18 cellular contexts compared by ENCODE assay signal in genomic region chr3:14514323-14514720, GRCh38. TPM values are rescaled to one million over a fixed set of nuclear protein-coding genes. Genes with fewer than 3 reads are reported as not detected.
DNase-seq lines count a peak whose midpoint lies in the region; ATAC-seq and TF ChIP-seq lines count a peak whose summit lies in the region.
"Had no signal": no experiment of that assay in that cellular context is flagged by ENCODE, and none has a peak within 500 bp of the region (broad histone marks: within the 10 kb centered on the region; RNA-seq: fewer than 3 reads in every experiment).

No MANE protein-coding gene starts in this region.

- TF ChIP-seq EP300 in sigmoid colon (IDR thresholded peaks at IDR 0.05) = no peak

- H3K27ac Mint-ChIP-seq in activated naive CD8-positive, alpha-beta T cell treated with anti-CD3 and anti-CD28 coated beads, Interleukin-2, amount 10 ng/mL, durations not matched to agents 7 days and 5 days = no peak overlapping the region
- H3K27ac Mint-ChIP-seq in activated naive CD8-positive, alpha-beta T cell treated with anti-CD3 and anti-CD28 coated beads for 36 hours = no peak overlapping the region
- H3K27ac Mint-ChIP-seq: CD14-positive monocyte had no signal

- WGBS in sigmoid colon, 2 donors = 81 to 90% methylated on average over 17 of the region's 17 CpGs

- ATAC-seq in activated naive CD8-positive, alpha-beta T cell treated with anti-CD3 and anti-CD28 coated beads, Interleukin-2, amount 10 ng/mL, durations not matched to agents 7 days and 5 days (ENCODE audit: low read depth) = no peak
- ATAC-seq in HG02981 (IDR thresholded peaks at IDR 0.05; ENCODE audit: unreplicated experiment) = no peak
- ATAC-seq: A549 had no signal

- no peak overlapping the region for H3K4me3 ChIP-seq in sigmoid colon
- H3K4me3 ChIP-seq: A549 had no signal

- no peak for TF ChIP-seq CTCF in sigmoid colon (IDR thresholded peaks at IDR 0.05)

- intact Hi-C loops in sigmoid colon (cut with DNase I) = no loop called here

- no peaks in the 10 kb centered on the region for H3K36me3 ChIP-seq in sigmoid colon

- POLR2A ChIA-PET in activated naive CD8-positive, alpha-beta T cell treated with anti-CD3 and anti-CD28 coated beads, Interleukin-2, amount 10 ng/mL, durations not matched to agents 7 days and 5 days (lab: Charles Lee) = no interaction called here

- no peaks in the 10 kb centered on the region for H3K9me3 Mint-ChIP-seq in activated naive CD8-positive, alpha-beta T cell treated with anti-CD3 and anti-CD28 coated beads, Interleukin-2, amount 10 ng/mL, durations not matched to agents 7 days and 5 days
- no peaks in the 10 kb centered on the region for H3K9me3 Mint-ChIP-seq in activated naive CD8-positive, alpha-beta T cell treated with anti-CD3 and anti-CD28 coated beads for 36 hours

- H3K4me3 Mint-ChIP-seq in activated naive CD8-positive, alpha-beta T cell treated with anti-CD3 and anti-CD28 coated beads, Interleukin-2, amount 10 ng/mL, durations not matched to agents 7 days and 5 days = no peak overlapping the region
- no peak overlapping the region for H3K4me3 Mint-ChIP-seq in activated naive CD8-positive, alpha-beta T cell treated with anti-CD3 and anti-CD28 coated beads for 36 hours
- H3K4me3 Mint-ChIP-seq: CD14-positive monocyte had no signal

- no peaks in the 10 kb centered on the region for H3K4me1 Mint-ChIP-seq in activated naive CD8-positive, alpha-beta T cell treated with anti-CD3 and anti-CD28 coated beads, Interleukin-2, amount 10 ng/mL, durations not matched to agents 7 days and 5 days
- no peaks in the 10 kb centered on the region for H3K4me1 Mint-ChIP-seq in activated naive CD8-positive, alpha-beta T cell treated with anti-CD3 and anti-CD28 coated beads for 36 hours
- H3K4me1 Mint-ChIP-seq: CD14-positive monocyte had no signal

- in situ Hi-C loops in SK-MEL-5 (cut with HindIII; ENCODE audit: low pct_unique_long_range_greater_than_20kb, low sequenced_read_pairs) = no loop called here

- H3K36me3 Mint-ChIP-seq in activated naive CD8-positive, alpha-beta T cell treated with anti-CD3 and anti-CD28 coated beads, Interleukin-2, amount 10 ng/mL, durations not matched to agents 7 days and 5 days = no peaks in the 10 kb centered on the region
- H3K36me3 Mint-ChIP-seq in activated naive CD8-positive, alpha-beta T cell treated with anti-CD3 and anti-CD28 coated beads for 36 hours = no peaks in the 10 kb centered on the region
- H3K36me3 Mint-ChIP-seq: CD14-positive monocyte had no signal

- no peak for TF ChIP-seq POLR2A in sigmoid colon (IDR thresholded peaks at IDR 0.05)

- H3K27me3 ChIP-seq in sigmoid colon = no peaks in the 10 kb centered on the region

- H3K4me1 ChIP-seq in sigmoid colon = no peaks in the 10 kb centered on the region
- H3K4me1 ChIP-seq: A549, Caco-2 had no signal

- H3K27me3 Mint-ChIP-seq in activated naive CD8-positive, alpha-beta T cell treated with anti-CD3 and anti-CD28 coated beads, Interleukin-2, amount 10 ng/mL, durations not matched to agents 7 days and 5 days = peaks cover 2% of the 10 kb centered on the region
- no peaks in the 10 kb centered on the region for H3K27me3 Mint-ChIP-seq in activated naive CD8-positive, alpha-beta T cell treated with anti-CD3 and anti-CD28 coated beads for 36 hours

- peaks cover 0 to 3% (median 0%) of the 10 kb centered on the region in 4 donors for H3K9me3 ChIP-seq in sigmoid colon
- H3K9me3 ChIP-seq: A549, Caco-2 had no signal

- DNase-seq in activated naive CD8-positive, alpha-beta T cell treated with anti-CD3 and anti-CD28 coated beads, Interleukin-2, amount 10 ng/mL, durations not matched to agents 7 days and 5 days = peak; percentile 13
- no peak for DNase-seq in activated naive CD8-positive, alpha-beta T cell treated with anti-CD3 and anti-CD28 coated beads for 36 hours
- DNase-seq in SK-MEL-5 (ENCODE audit: low read depth, low spot score) (peak; percentile 36), foreskin melanocyte (peak; percentile 12), sigmoid colon (peak; percentile 59), anterior cingulate cortex (lab: John Stamatoyannopoulos, UW) (no peak), NCI-H446 (lab: John Stamatoyannopoulos, UW) (no peak)
- DNase-seq: KG1, NCI-H1092, NCI-H2107, NCI-H345, NCI-H69 had no signal

- no peak overlapping the region for H3K27ac ChIP-seq in sigmoid colon
- H3K27ac ChIP-seq: A549, HL-60, RWPE1 had no signal

RNA-seq across cellular contexts. Expression of gene GRIP2, which starts 25.8 kb away (rescaled TPM):
- not detected for total RNA-seq in activated naive CD8-positive, alpha-beta T cell treated with anti-CD3 and anti-CD28 coated beads, Interleukin-2, amount 10 ng/mL, durations not matched to agents 7 days and 5 days
- total RNA-seq in activated naive CD8-positive, alpha-beta T cell treated with anti-CD3 and anti-CD28 coated beads for 36 hours = not detected
- total RNA-seq in SK-MEL-5 (2014; rRNA removed; shearing (Covaris generic)) = 0.18 and 0.27 TPM in 2 replicates
- polyA plus RNA-seq in SK-MEL-5 (2015; cell fraction: cytosol; rRNA removed) = 0.21 and 0.39 TPM in 2 replicates
- 1.0 and 1.6 TPM in 2 replicates for polyA plus RNA-seq in SK-MEL-5 (2015; cell fraction: nucleus; rRNA removed)
- total RNA-seq in sigmoid colon = 1 to 10 TPM in 2 of 4 donors, under 1 TPM in 2; 0.16 to 1.7 (median 0.87) TPM
- polyA plus RNA-seq in sigmoid colon = under 1 TPM; under 0.01 to 0.90 (median 0.23) TPM
- polyA plus RNA-seq: CD14-positive monocyte had no signal

Comparison
In these comparisons a context has a peak if more than half of its experiments do, and no peak if none do; other contexts are left out.
1. DNase-seq: peak in activated naive CD8-positive, alpha-beta T cell treated with anti-CD3 and anti-CD28 coated beads, Interleukin-2, amount 10 ng/mL, durations not matched to agents 7 days and 5 days (single experiment), SK-MEL-5 (single experiment), foreskin melanocyte (single experiment) and sigmoid colon (single experiment); none in activated naive CD8-positive, alpha-beta T cell treated with anti-CD3 and anti-CD28 coated beads for 36 hours (single experiment), anterior cingulate cortex (0 of 58) and NCI-H446 (0 of 2).